ENCODE assay signal across 19 cellular contexts in genomic region chr18:13291745-13292447, GRCh38.
"Had no signal": no experiment of that assay in that cellular context is flagged by ENCODE, and none has a peak within 500 bp of the region (broad histone marks: within the 10 kb centered on the region; RNA-seq: fewer than 3 reads in every experiment).

No MANE protein-coding gene starts in this region.

- H3K4me3 ChIP-seq: cardiac muscle cell, colonic mucosa, left lung, tibial artery, vagina had no signal

- H3K27ac Mint-ChIP-seq: activated naive CD8-positive, alpha-beta T cell; endodermal cell; progenitor cell of endocrine pancreas had no signal

- H3K27me3 Mint-ChIP-seq: activated CD4-positive, alpha-beta T cell treated with anti-CD3 and anti-CD28 coated beads, Interleukin-2, amount 10 ng/mL, durations not matched to agents 24 days and 14 days; activated naive CD8-positive, alpha-beta T cell had no signal

- H3K27ac ChIP-seq: cardiac muscle cell, colonic mucosa, epithelial cell of prostate, foreskin keratinocyte, left lung, tibial artery, vagina had no signal

- H3K9me3 ChIP-seq: colonic mucosa, left lung, tibial artery, vagina had no signal

- H3K27me3 ChIP-seq: cardiac muscle cell, colonic mucosa, foreskin keratinocyte, left lung, tibial artery, vagina had no signal

- H3K4me3 Mint-ChIP-seq: activated naive CD8-positive, alpha-beta T cell; endodermal cell had no signal

- ATAC-seq: foreskin keratinocyte, left lung had no signal

- DNase-seq: activated CD4-positive, CD25-positive, alpha-beta regulatory T cell; activated CD8-positive, alpha-beta memory T cell treated with anti-CD3 and anti-CD28 coated beads for 24 hours; activated CD8-positive, alpha-beta memory T cell treated with anti-CD3 and anti-CD28 coated beads, Interleukin-2, amount 50 U/mL, for 48 hours; colonic mucosa; foreskin keratinocyte; glutamatergic neuron; hippocampal formation; left lung; mammary epithelial cell; stimulated activated CD4-positive, alpha-beta T cell treated with anti-CD3 and anti-CD28 coated beads, Interleukin-2, amount 100 ng/mL, for 24 hours; stimulated activated naive CD8-positive, alpha-beta T cell treated with anti-CD3 and anti-CD28 coated beads, Interleukin-15, Interleukin-2, amounts not matched to agents 100 U/mL and 50 U/mL, for 24 hours; tibial artery had no signal

- H3K36me3 ChIP-seq: cardiac muscle cell, colonic mucosa, left lung, vagina had no signal

- H3K4me1 ChIP-seq: colonic mucosa, foreskin keratinocyte, left lung had no signal
